In the genomic region with DNA sequence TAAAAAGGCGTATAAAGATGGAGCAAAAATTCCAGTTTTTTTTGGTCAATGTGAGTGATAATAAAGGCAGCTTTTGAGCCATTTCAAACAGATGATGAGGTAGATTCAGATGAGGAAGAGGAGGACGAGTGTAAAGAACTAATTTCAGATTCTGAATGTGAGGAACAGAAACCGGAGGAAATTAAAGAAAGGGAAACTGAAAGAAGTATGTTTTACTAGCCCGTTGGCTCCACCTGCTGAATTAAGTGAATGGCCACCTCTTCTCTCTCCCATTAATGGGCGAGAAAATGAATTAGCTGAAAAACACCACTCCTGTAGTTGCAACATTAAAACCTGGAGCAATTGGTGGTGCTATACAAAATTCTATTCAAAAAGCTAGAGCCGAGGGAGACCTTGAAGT, we compare ENCODE assay signal across 16 cellular contexts. TPM values are rescaled to one million over a fixed set of nuclear protein-coding genes. Genes with fewer than 3 reads are reported as not detected.
A peak's percentile ranks its signal among the peaks of the same experiment; 100 is the strongest.
DNase-seq lines count a peak whose midpoint lies in the region; ATAC-seq and TF ChIP-seq lines count a peak whose summit lies in the region.
"Had no signal": no experiment of that assay in that cellular context is flagged by ENCODE, and none has a peak within 500 bp of the region (broad histone marks: within the 10 kb centered on the region; RNA-seq: fewer than 3 reads in every experiment).

No MANE protein-coding gene starts in this region.

- no peak for DNase-seq in activated CD8-positive, alpha-beta T cell treated with anti-CD3 and anti-CD28 coated beads, Interleukin-2, amount 10 ng/mL, durations not matched to agents 7 days and 5 days
- DNase-seq in activated CD8-positive, alpha-beta T cell treated with anti-CD3 and anti-CD28 coated beads for 36 hours: no peak
- DNase-seq in LNCaP clone FGC (ENCODE audit: low read depth): no peak
- DNase-seq in T-helper 17 cell: no peak
- peak; percentile 60 for DNase-seq in pons (ENCODE audit: low spot score)
- no peak for DNase-seq in caudate nucleus (lab: John Stamatoyannopoulos, UW)
- no peak for DNase-seq in OCI-M2 (lab: John Stamatoyannopoulos, UW; ENCODE audit: unreplicated experiment)
- DNase-seq: activated CD4-positive, CD25-positive, alpha-beta regulatory T cell treated with anti-CD3 and anti-CD28 coated beads, Interleukin-2, amount 50 U/mL, for 72 hours; activated naive CD8-positive, alpha-beta T cell treated with anti-CD3 and anti-CD28 coated beads, Interleukin-2, amount 50 U/mL, for 24 hours; cerebellar nuclear complex; NCI-H187 treated with DMSO at 0.1 percent for 48 hours; posterior cingulate gyrus; stimulated activated CD4-positive, alpha-beta T cell treated with anti-CD3 and anti-CD28 coated beads, Interleukin-12 subunit alpha, Interleukin-12 subunit beta, amount 100 ng/mL, for 4 hours had no signal

- no peak for TF ChIP-seq CTCF in activated CD8-positive, alpha-beta T cell treated with anti-CD3 and anti-CD28 coated beads for 36 hours (IDR thresholded peaks at IDR 0.05)
- 0 out of 2 replicates have a peak, but pooled peaks have one; percentile 10 for TF ChIP-seq CTCF in LNCaP clone FGC (IDR thresholded peaks at IDR 0.05; ENCODE audit: control insufficient read depth, extremely low read depth, insufficient read depth)

- no peak for ATAC-seq in activated CD8-positive, alpha-beta T cell treated with anti-CD3 and anti-CD28 coated beads, Interleukin-2, amount 10 ng/mL, durations not matched to agents 7 days and 5 days
- no peak for ATAC-seq in activated CD8-positive, alpha-beta T cell treated with anti-CD3 and anti-CD28 coated beads for 36 hours
- ATAC-seq in T-helper 17 cell: no peak
- no peak for ATAC-seq in HG02852 (IDR thresholded peaks at IDR 0.05; ENCODE audit: unreplicated experiment)
- ATAC-seq: A549; activated naive CD8-positive, alpha-beta T cell treated with anti-CD3 and anti-CD28 coated beads, Interleukin-2, amount 50 U/mL, for 24 hours had no signal

- CTCF ChIA-PET in activated CD8-positive, alpha-beta T cell treated with anti-CD3 and anti-CD28 coated beads, Interleukin-2, amount 10 ng/mL, durations not matched to agents 7 days and 5 days (lab: Charles Lee): interaction anchor here (1.3 to 3.0 kb wide), 5 partner anchors 26 to 121 kb away, joined by 3 to 16 read pairs (median 5); no protein-coding TSS in a partner anchor
- CTCF ChIA-PET in activated CD8-positive, alpha-beta T cell treated with anti-CD3 and anti-CD28 coated beads for 36 hours (lab: Charles Lee): interaction anchor here (0.9 to 3.4 kb wide), 3 partner anchors 52 to 120 kb away, joined by 3 to 11 read pairs (median 4); no protein-coding TSS in a partner anchor

- H3K27me3 Mint-ChIP-seq in activated CD8-positive, alpha-beta T cell treated with anti-CD3 and anti-CD28 coated beads, Interleukin-2, amount 10 ng/mL, durations not matched to agents 7 days and 5 days (ENCODE audit: low read depth): peaks cover 3% of the 10 kb centered on the region
- H3K27me3 Mint-ChIP-seq in activated CD8-positive, alpha-beta T cell treated with anti-CD3 and anti-CD28 coated beads for 36 hours: peaks cover 7% of the 10 kb centered on the region
- peaks cover 31% of the 10 kb centered on the region for H3K27me3 Mint-ChIP-seq in T-helper 17 cell

- POLR2A ChIA-PET in activated CD8-positive, alpha-beta T cell treated with anti-CD3 and anti-CD28 coated beads, Interleukin-2, amount 10 ng/mL, durations not matched to agents 7 days and 5 days (lab: Charles Lee): no interaction called here
- POLR2A ChIA-PET in activated CD8-positive, alpha-beta T cell treated with anti-CD3 and anti-CD28 coated beads for 36 hours (lab: Charles Lee): no interaction called here

- no peaks in the 10 kb centered on the region for H3K9me3 ChIP-seq in T-helper 17 cell (ENCODE audit: control insufficient read depth, low read length, poor library complexity, severe bottlenecking)
- H3K9me3 ChIP-seq: A549, Caco-2 had no signal

- intact Hi-C loops in activated CD8-positive, alpha-beta T cell treated with anti-CD3 and anti-CD28 coated beads for 36 hours (cut with micrococcal nuclease): no loop called here

- H3K27ac Mint-ChIP-seq in activated CD8-positive, alpha-beta T cell treated with anti-CD3 and anti-CD28 coated beads, Interleukin-2, amount 10 ng/mL, durations not matched to agents 7 days and 5 days: no peak overlapping the region
- no peak overlapping the region for H3K27ac Mint-ChIP-seq in activated CD8-positive, alpha-beta T cell treated with anti-CD3 and anti-CD28 coated beads for 36 hours
- no peak overlapping the region for H3K27ac Mint-ChIP-seq in T-helper 17 cell
- H3K27ac Mint-ChIP-seq: activated naive CD8-positive, alpha-beta T cell treated with anti-CD3 and anti-CD28 coated beads, Interleukin-2, amount 50 U/mL, for 24 hours had no signal

- no peaks in the 10 kb centered on the region for H3K36me3 Mint-ChIP-seq in activated CD8-positive, alpha-beta T cell treated with anti-CD3 and anti-CD28 coated beads, Interleukin-2, amount 10 ng/mL, durations not matched to agents 7 days and 5 days (ENCODE audit: low read depth)
- H3K36me3 Mint-ChIP-seq in activated CD8-positive, alpha-beta T cell treated with anti-CD3 and anti-CD28 coated beads for 36 hours (ENCODE audit: low read depth): no peaks in the 10 kb centered on the region
- no peaks in the 10 kb centered on the region for H3K36me3 Mint-ChIP-seq in T-helper 17 cell (ENCODE audit: low read depth)

- no peaks in the 10 kb centered on the region for H3K9me3 Mint-ChIP-seq in activated CD8-positive, alpha-beta T cell treated with anti-CD3 and anti-CD28 coated beads, Interleukin-2, amount 10 ng/mL, durations not matched to agents 7 days and 5 days (ENCODE audit: insufficient read depth)
- no peaks in the 10 kb centered on the region for H3K9me3 Mint-ChIP-seq in activated CD8-positive, alpha-beta T cell treated with anti-CD3 and anti-CD28 coated beads for 36 hours
- H3K9me3 Mint-ChIP-seq: activated naive CD8-positive, alpha-beta T cell treated with anti-CD3 and anti-CD28 coated beads, Interleukin-2, amount 50 U/mL, for 24 hours had no signal

- H3K27ac ChIP-seq in caudate nucleus (ENCODE audit: low read depth, low read length): no peak overlapping the region
- H3K27ac ChIP-seq: A549 had no signal

- peaks cover 5% of the 10 kb centered on the region for H3K4me1 Mint-ChIP-seq in activated CD8-positive, alpha-beta T cell treated with anti-CD3 and anti-CD28 coated beads, Interleukin-2, amount 10 ng/mL, durations not matched to agents 7 days and 5 days (ENCODE audit: low read depth)
- no peaks in the 10 kb centered on the region for H3K4me1 Mint-ChIP-seq in activated CD8-positive, alpha-beta T cell treated with anti-CD3 and anti-CD28 coated beads for 36 hours (ENCODE audit: low read depth)
- no peaks in the 10 kb centered on the region for H3K4me1 Mint-ChIP-seq in T-helper 17 cell
- H3K4me1 Mint-ChIP-seq: activated naive CD8-positive, alpha-beta T cell treated with anti-CD3 and anti-CD28 coated beads, Interleukin-2, amount 50 U/mL, for 24 hours had no signal

- H3K4me3 ChIP-seq in LNCaP clone FGC (ENCODE audit: low read depth, low read length): no peak overlapping the region
- H3K4me3 ChIP-seq: A549 had no signal

- peak overlapping the region; percentile 40 for H3K4me3 Mint-ChIP-seq in activated CD8-positive, alpha-beta T cell treated with anti-CD3 and anti-CD28 coated beads, Interleukin-2, amount 10 ng/mL, durations not matched to agents 7 days and 5 days
- no peak overlapping the region for H3K4me3 Mint-ChIP-seq in activated CD8-positive, alpha-beta T cell treated with anti-CD3 and anti-CD28 coated beads for 36 hours
- H3K4me3 Mint-ChIP-seq in T-helper 17 cell: peak overlapping the region; percentile 2
- H3K4me3 Mint-ChIP-seq: activated naive CD8-positive, alpha-beta T cell treated with anti-CD3 and anti-CD28 coated beads, Interleukin-2, amount 50 U/mL, for 24 hours had no signal

RNA-seq across cellular contexts. Expression of a gene that starts 55.4 kb away (rescaled TPM):
- total RNA-seq in activated CD8-positive, alpha-beta T cell treated with anti-CD3 and anti-CD28 coated beads, Interleukin-2, amount 10 ng/mL, durations not matched to agents 7 days and 5 days: not detected
- total RNA-seq in activated CD8-positive, alpha-beta T cell treated with anti-CD3 and anti-CD28 coated beads for 36 hours: not detected
- 1 to 10 TPM in 1 of 2 donors, under 1 TPM in 1; 0.70 to 1.1 TPM for total RNA-seq in T-helper 17 cell

RNA-seq across cellular contexts. Expression of a gene that starts 58.4 kb away (rescaled TPM):
- not detected for total RNA-seq in activated CD8-positive, alpha-beta T cell treated with anti-CD3 and anti-CD28 coated beads, Interleukin-2, amount 10 ng/mL, durations not matched to agents 7 days and 5 days
- not detected for total RNA-seq in activated CD8-positive, alpha-beta T cell treated with anti-CD3 and anti-CD28 coated beads for 36 hours
- total RNA-seq in T-helper 17 cell: under 1 TPM in 1 of 2 donors, not detected in 1; 0.21 TPM
